Comparison of ENCODE assay signal across 19 cellular contexts in genomic region chr1:37965301-37965700, GRCh38. TPM values are rescaled to one million over a fixed set of nuclear protein-coding genes. Genes with fewer than 3 reads are reported as not detected.
DNase-seq lines count a peak whose midpoint lies in the region; ATAC-seq and TF ChIP-seq lines count a peak whose summit lies in the region.
"Had no signal": no experiment of that assay in that cellular context is flagged by ENCODE, and none has a peak within 500 bp of the region (broad histone marks: within the 10 kb centered on the region; RNA-seq: fewer than 3 reads in every experiment).

No MANE protein-coding gene starts in this region.

- no peaks in the 10 kb centered on the region for H3K9me3 ChIP-seq in body of pancreas
- H3K9me3 ChIP-seq: A549; BLaER1 treated with 17β-estradiol and CSF1 and Interleukin-3, amounts not matched to agents 10 nM and 100 nM; Caco-2 had no signal

- TF ChIP-seq CTCF in chondrocyte (IDR thresholded peaks at IDR 0.05) (no peak), body of pancreas (IDR thresholded peaks at IDR 0.05) (no peak)

- no peak for ATAC-seq in activated naive CD8-positive, alpha-beta T cell treated with anti-CD3 and anti-CD28 coated beads, Interleukin-2, amount 50 U/mL, for 24 hours
- ATAC-seq in esophagus mucosa (peak; percentile 56), HG03135 (IDR thresholded peaks at IDR 0.05; ENCODE audit: unreplicated experiment) (no peak), GM19452 (IDR thresholded peaks at IDR 0.05; ENCODE audit: unreplicated experiment) (no peak), body of pancreas (no peak)
- ATAC-seq: A549; CD8-positive, alpha-beta T cell had no signal

- H3K36me3 ChIP-seq in body of pancreas (replicated peaks in 1 of 2; ENCODE audit: insufficient read depth in 1 of 2, low read depth in 2 of 2): peaks cover 12 to 26% of the 10 kb centered on the region in 2 donors

- H3K36me3 Mint-ChIP-seq in activated naive CD8-positive, alpha-beta T cell: peaks cover 4% of the 10 kb centered on the region
- H3K36me3 Mint-ChIP-seq in activated naive CD8-positive, alpha-beta T cell treated with anti-CD3 and anti-CD28 coated beads, Interleukin-2, amount 50 U/mL, for 24 hours (ENCODE audit: low read depth): peaks cover 47% of the 10 kb centered on the region
- H3K36me3 Mint-ChIP-seq in chondrocyte (ENCODE audit: low read depth): peaks cover 36% of the 10 kb centered on the region

- peak overlapping the region; percentile 34 for H3K27ac Mint-ChIP-seq in activated naive CD8-positive, alpha-beta T cell
- H3K27ac Mint-ChIP-seq in activated naive CD8-positive, alpha-beta T cell treated with anti-CD3 and anti-CD28 coated beads, Interleukin-2, amount 50 U/mL, for 24 hours: no peak overlapping the region
- H3K27ac Mint-ChIP-seq in chondrocyte (ENCODE audit: unreplicated experiment): peak overlapping the region; percentile 57
- H3K27ac Mint-ChIP-seq: B cell; CD4-positive, alpha-beta T cell; CD8-positive, alpha-beta T cell had no signal

- H3K27ac ChIP-seq in body of pancreas: no peak overlapping the region
- H3K27ac ChIP-seq: 22Rv1; A549; BLaER1 treated with 17β-estradiol and CSF1 and Interleukin-3, amounts not matched to agents 10 nM and 100 nM; C4-2B had no signal

- DNase-seq in activated naive CD8-positive, alpha-beta T cell treated with anti-CD3 and anti-CD28 coated beads, Interleukin-2, amount 50 U/mL, for 24 hours: no peak
- no peak for DNase-seq in chondrocyte (ENCODE audit: low spot score)
- no peak for DNase-seq in body of pancreas
- DNase-seq: AML-193; Caco-2; Calu3; CD4-positive, alpha-beta T cell; CD8-positive, alpha-beta T cell; DMS79 treated with DMSO at 0.1 percent for 48 hours; GF-D8 had no signal

- 81 to 85% methylated on average over 4 of the region's 4 CpGs for WGBS in body of pancreas, 2 donors

- no peaks in the 10 kb centered on the region for H3K27me3 ChIP-seq in body of pancreas
- H3K27me3 ChIP-seq: BLaER1 treated with 17β-estradiol and CSF1 and Interleukin-3, amounts not matched to agents 10 nM and 100 nM had no signal

- no peaks in the 10 kb centered on the region for H3K9me3 Mint-ChIP-seq in activated naive CD8-positive, alpha-beta T cell (ENCODE audit: low read depth)
- H3K9me3 Mint-ChIP-seq in activated naive CD8-positive, alpha-beta T cell treated with anti-CD3 and anti-CD28 coated beads, Interleukin-2, amount 50 U/mL, for 24 hours: no peaks in the 10 kb centered on the region
- no peaks in the 10 kb centered on the region for H3K9me3 Mint-ChIP-seq in chondrocyte (ENCODE audit: low read depth)
- H3K9me3 Mint-ChIP-seq: CD4-positive, alpha-beta T cell; CD8-positive, alpha-beta T cell had no signal

- H3K27me3 Mint-ChIP-seq in activated naive CD8-positive, alpha-beta T cell: no peaks in the 10 kb centered on the region
- no peaks in the 10 kb centered on the region for H3K27me3 Mint-ChIP-seq in activated naive CD8-positive, alpha-beta T cell treated with anti-CD3 and anti-CD28 coated beads, Interleukin-2, amount 50 U/mL, for 24 hours
- no peaks in the 10 kb centered on the region for H3K27me3 Mint-ChIP-seq in chondrocyte (ENCODE audit: low read depth)
- H3K27me3 Mint-ChIP-seq: B cell; CD4-positive, alpha-beta T cell had no signal

- H3K4me1 ChIP-seq in body of pancreas: no peaks in the 10 kb centered on the region
- H3K4me1 ChIP-seq: A549; BLaER1 treated with 17β-estradiol and CSF1 and Interleukin-3, amounts not matched to agents 10 nM and 100 nM; Caco-2 had no signal

- no peak overlapping the region for H3K4me3 Mint-ChIP-seq in activated naive CD8-positive, alpha-beta T cell
- no peak overlapping the region for H3K4me3 Mint-ChIP-seq in activated naive CD8-positive, alpha-beta T cell treated with anti-CD3 and anti-CD28 coated beads, Interleukin-2, amount 50 U/mL, for 24 hours
- H3K4me3 Mint-ChIP-seq in chondrocyte (ENCODE audit: unreplicated experiment): no peak overlapping the region
- H3K4me3 Mint-ChIP-seq: B cell; CD4-positive, alpha-beta T cell; CD8-positive, alpha-beta T cell had no signal

- intact Hi-C loops in body of pancreas (cut with DNase I): no loop called here

- no peak overlapping the region for H3K4me3 ChIP-seq in body of pancreas
- H3K4me3 ChIP-seq: A549; BLaER1 treated with 17β-estradiol and CSF1 and Interleukin-3, amounts not matched to agents 10 nM and 100 nM had no signal

- TF ChIP-seq POLR2A in body of pancreas (IDR thresholded peaks at IDR 0.05): no peak

- H3K4me1 Mint-ChIP-seq in activated naive CD8-positive, alpha-beta T cell (ENCODE audit: low read depth): peaks cover 2% of the 10 kb centered on the region
- H3K4me1 Mint-ChIP-seq in activated naive CD8-positive, alpha-beta T cell treated with anti-CD3 and anti-CD28 coated beads, Interleukin-2, amount 50 U/mL, for 24 hours: no peaks in the 10 kb centered on the region
- peaks cover 3% of the 10 kb centered on the region for H3K4me1 Mint-ChIP-seq in chondrocyte (ENCODE audit: low read depth)
- H3K4me1 Mint-ChIP-seq: B cell had no signal

RNA-seq across cellular contexts. Expression of gene INPP5B, which starts 18.4 kb away (rescaled TPM):
- 18.7 to 21.2 TPM (median 20.6 TPM) in 3 replicates for total RNA-seq in chondrocyte
- 8.6 TPM for total RNA-seq in esophagus mucosa
- 10 to 100 TPM; 11.5 to 13.5 TPM for total RNA-seq in body of pancreas

RNA-seq across cellular contexts. Expression of gene SF3A3, which starts 24.5 kb away (rescaled TPM):
- total RNA-seq in chondrocyte (45.6 to 60.4 TPM (median 46.2 TPM) in 3 replicates), esophagus mucosa (41.7 TPM), body of pancreas (10 to 100 TPM; 22.1 to 54.1 TPM)

RNA-seq across cellular contexts. Expression of gene FHL3, which starts 40.0 kb away (rescaled TPM):
- 57.9 to 72.6 TPM (median 58.9 TPM) in 3 replicates for total RNA-seq in chondrocyte
- total RNA-seq in esophagus mucosa: 10.6 TPM
- total RNA-seq in body of pancreas: 1 to 10 TPM; 7.3 to 7.8 TPM

RNA-seq across cellular contexts. Expression of gene UTP11, which starts 47.2 kb away (rescaled TPM):
- 26.4 to 35.6 TPM (median 32.3 TPM) in 3 replicates for total RNA-seq in chondrocyte
- 30.3 TPM for total RNA-seq in esophagus mucosa
- 10 to 100 TPM; 10.9 to 13.2 TPM for total RNA-seq in body of pancreas
